27 cellular contexts compared by ENCODE assay signal in the genomic region with DNA sequence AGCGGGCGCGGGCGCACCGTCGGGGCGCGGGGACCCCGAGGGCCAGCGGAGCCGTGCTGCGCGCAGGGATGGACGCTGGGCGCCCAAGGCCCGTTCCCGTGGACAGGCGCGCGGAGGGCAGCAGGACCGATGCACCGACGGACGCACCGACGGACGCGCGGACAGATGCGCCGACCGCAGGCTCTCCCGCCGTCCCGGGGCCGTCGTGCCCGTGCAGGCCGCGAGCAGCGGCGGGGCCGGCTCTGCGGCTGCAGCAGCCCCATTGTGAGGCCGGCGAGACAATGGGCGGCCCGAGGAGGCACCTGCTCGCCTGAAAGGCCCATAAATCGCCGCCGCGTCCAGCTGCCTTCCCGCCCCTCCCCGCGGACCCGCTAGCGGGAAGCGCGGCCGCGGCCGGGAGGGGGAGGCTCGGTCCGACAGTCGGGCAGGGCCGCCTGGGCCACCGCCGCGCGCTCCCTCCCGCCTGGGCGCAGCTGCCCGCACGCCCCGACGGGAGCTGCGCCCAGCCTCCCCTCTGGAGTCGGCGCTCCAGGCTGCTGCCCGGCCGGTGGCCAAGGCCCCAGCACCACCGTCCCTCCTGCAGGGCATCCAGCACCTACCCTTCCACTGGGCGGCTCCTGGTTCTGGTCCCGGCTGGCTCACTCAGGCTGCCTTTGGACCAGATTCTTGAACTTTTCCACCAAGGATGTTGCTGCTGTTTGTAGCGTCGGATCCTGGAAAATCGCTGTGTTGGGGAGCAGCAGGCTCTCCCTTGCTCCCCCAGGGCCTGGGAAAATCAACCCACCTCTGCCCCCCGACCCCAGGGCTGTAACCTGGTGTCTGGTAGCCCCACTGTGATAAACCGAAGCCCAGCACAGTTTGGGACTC. TPM values are rescaled to one million over a fixed set of nuclear protein-coding genes. Genes with fewer than 3 reads are reported as not detected.
DNase-seq lines count a peak whose midpoint lies in the region; ATAC-seq, FAIRE-seq and TF ChIP-seq lines count a peak whose summit lies in the region.
"Had no signal": no experiment of that assay in that cellular context is flagged by ENCODE, and none has a peak within 500 bp of the region (broad histone marks: within the 10 kb centered on the region; RNA-seq: fewer than 3 reads in every experiment).

No MANE protein-coding gene starts in this region.

- no peaks in the 10 kb centered on the region for H3K4me1 ChIP-seq in endothelial cell of umbilical vein (ENCODE audit: control insufficient read depth, extremely low read depth, insufficient read depth, low read length)
- H3K4me1 ChIP-seq: gastroesophageal sphincter, psoas muscle had no signal

- TF ChIP-seq CTCF in natural killer cell (IDR thresholded peaks at IDR 0.05) (no peak), endothelial cell of umbilical vein (IDR thresholded peaks at IDR 0.05; ENCODE audit: extremely low read depth in 1 of 2, insufficient read depth in 1 of 2, low read depth in 1 of 2, low read length in 2 of 2) (no peak), osteocyte (IDR thresholded peaks at IDR 0.05) (no peak)

- H3K79me2 ChIP-seq in endothelial cell of umbilical vein (ENCODE audit: control insufficient read depth, insufficient read depth, low read length), result no peaks in the 10 kb centered on the region

- H3K9me3 Mint-ChIP-seq in natural killer cell (no peaks in the 10 kb centered on the region), osteocyte (ENCODE audit: unreplicated experiment) (no peaks in the 10 kb centered on the region)
- H3K9me3 Mint-ChIP-seq in natural killer cell treated with Interleukin-12 subunit alpha and Interleukin-12 subunit beta and Interleukin-15 and Interleukin-18, amount 100 ng/mL, for 72 hours, result no peaks in the 10 kb centered on the region
- H3K9me3 Mint-ChIP-seq: activated naive CD4-positive, alpha-beta T cell treated with anti-CD3 and anti-CD28 coated beads, Interleukin-2, amount 10 ng/mL, durations not matched to agents 7 days and 5 days; activated T-helper 17 cell treated with anti-CD3 and anti-CD28 coated beads, Interleukin-2, amount 50 U/mL, for 72 hours; memory B cell had no signal

- intact Hi-C loops in natural killer cell (cut with micrococcal nuclease) (no loop called here), endothelial cell of umbilical vein (cut with micrococcal nuclease) (no loop called here)

- H2AFZ ChIP-seq in endothelial cell of umbilical vein (ENCODE audit: low read depth, low read length), result no peak overlapping the region

- no peaks in the 10 kb centered on the region for H3K36me3 ChIP-seq in endothelial cell of umbilical vein (ENCODE audit: control insufficient read depth in 2 of 2, extremely low read depth in 1 of 2, insufficient read depth in 2 of 2, low read length in 2 of 2)
- H3K36me3 ChIP-seq: gastroesophageal sphincter, left lung had no signal

- POLR2A ChIA-PET in endothelial cell of umbilical vein (lab: Charles Lee), result no interaction called here

- CTCF ChIA-PET in endothelial cell of umbilical vein (lab: Charles Lee), result interaction anchor here (1.7 kb wide), 1 partner anchor 336 kb away, joined by 5 read pairs; no protein-coding TSS in a partner anchor

- H3K4me3 ChIP-seq in endothelial cell of umbilical vein (replicated peaks in 1 of 3; ENCODE audit: insufficient read depth in 1 of 3, low read depth in 1 of 3, low read length in 3 of 3), result no peak overlapping the region
- H3K4me3 ChIP-seq: gastroesophageal sphincter, left lung, psoas muscle had no signal

- no TSS peak for BruUV-seq in endothelial cell of umbilical vein (replicated peaks; lab: Mats Ljungman, UMichigan)

- H3K36me3 Mint-ChIP-seq in natural killer cell (no peaks in the 10 kb centered on the region), osteocyte (ENCODE audit: unreplicated experiment) (no peaks in the 10 kb centered on the region)
- H3K36me3 Mint-ChIP-seq in natural killer cell treated with Interleukin-12 subunit alpha and Interleukin-12 subunit beta and Interleukin-15 and Interleukin-18, amount 100 ng/mL, for 72 hours, result no peaks in the 10 kb centered on the region
- H3K36me3 Mint-ChIP-seq: activated naive CD4-positive, alpha-beta T cell treated with anti-CD3 and anti-CD28 coated beads, Interleukin-2, amount 10 ng/mL, durations not matched to agents 7 days and 5 days; CD4-positive, CD25-positive, alpha-beta regulatory T cell; memory B cell had no signal

- ATAC-seq in natural killer cell (no peak), esophagus mucosa (no peak)
- ATAC-seq in natural killer cell treated with Interleukin-12 subunit alpha and Interleukin-12 subunit beta and Interleukin-15 and Interleukin-18, amount 100 ng/mL, for 72 hours, result no peak
- ATAC-seq: activated CD4-positive, alpha-beta T cell treated with anti-CD3 and anti-CD28 coated beads for 36 hours; activated T-helper 17 cell treated with anti-CD3 and anti-CD28 coated beads, Interleukin-2, amount 50 U/mL, for 72 hours; gastroesophageal sphincter; left lung; psoas muscle had no signal

- no peaks in the 10 kb centered on the region for H3K9me1 ChIP-seq in endothelial cell of umbilical vein (replicated peaks; ENCODE audit: control insufficient read depth, extremely low read depth, insufficient read depth, low read length)

- H3K27ac ChIP-seq in endothelial cell of umbilical vein (ENCODE audit: insufficient read depth, low read depth, low read length), result no peak overlapping the region
- H3K27ac ChIP-seq: gastroesophageal sphincter, HL-60, KMS-11, left lung, psoas muscle had no signal

- no peaks in the 10 kb centered on the region for H4K20me1 ChIP-seq in endothelial cell of umbilical vein (replicated peaks; ENCODE audit: control insufficient read depth, extremely low read depth, insufficient read depth, low read length)

- no peak for TF ChIP-seq POLR2A in endothelial cell of umbilical vein (IDR thresholded peaks at IDR 0.05; ENCODE audit: low read depth, low read length)

- H3K4me2 ChIP-seq in endothelial cell of umbilical vein (ENCODE audit: insufficient read depth, low read length), result no peak overlapping the region
- H3K4me2 ChIP-seq: KMS-11 had no signal

- H3K9me3 ChIP-seq in endothelial cell of umbilical vein (replicated peaks; ENCODE audit: control insufficient read depth, insufficient read depth, low read length), result no peaks in the 10 kb centered on the region
- H3K9me3 ChIP-seq: left lung, psoas muscle had no signal

- H3K27ac Mint-ChIP-seq in natural killer cell (no peak overlapping the region), osteocyte (ENCODE audit: unreplicated experiment) (no peak overlapping the region)
- no peak overlapping the region for H3K27ac Mint-ChIP-seq in natural killer cell treated with Interleukin-12 subunit alpha and Interleukin-12 subunit beta and Interleukin-15 and Interleukin-18, amount 100 ng/mL, for 72 hours
- H3K27ac Mint-ChIP-seq: activated CD4-positive, alpha-beta T cell treated with anti-CD3 and anti-CD28 coated beads for 36 hours; activated naive CD4-positive, alpha-beta T cell treated with anti-CD3 and anti-CD28 coated beads, Interleukin-2, amount 10 ng/mL, durations not matched to agents 7 days and 5 days; activated T-helper 17 cell treated with anti-CD3 and anti-CD28 coated beads, Interleukin-2, amount 50 U/mL, for 72 hours; CD4-positive, CD25-positive, alpha-beta regulatory T cell; memory B cell had no signal

- dilution Hi-C loops in endothelial cell of umbilical vein (cut with MboI; ENCODE audit: extremely low pct_ligation_motif_present, low sequenced_read_pairs), result no loop called here

- H3K4me1 Mint-ChIP-seq in natural killer cell (peaks cover 29 to 34% of the 10 kb centered on the region in 2 donors), osteocyte (ENCODE audit: unreplicated experiment) (peaks cover 19% of the 10 kb centered on the region)
- H3K4me1 Mint-ChIP-seq in natural killer cell treated with Interleukin-12 subunit alpha and Interleukin-12 subunit beta and Interleukin-15 and Interleukin-18, amount 100 ng/mL, for 72 hours (ENCODE audit: low read depth in 2 of 2), result peaks cover 11 to 17% of the 10 kb centered on the region in 2 donors
- H3K4me1 Mint-ChIP-seq: activated CD4-positive, alpha-beta T cell treated with anti-CD3 and anti-CD28 coated beads for 36 hours; activated T-helper 17 cell treated with anti-CD3 and anti-CD28 coated beads, Interleukin-2, amount 50 U/mL, for 72 hours had no signal

- peaks cover 45 to 48% of the 10 kb centered on the region in 2 experiments for H3K27me3 ChIP-seq in endothelial cell of umbilical vein (ENCODE audit: control insufficient read depth in 2 of 2, insufficient read depth in 2 of 2, low read length in 2 of 2)

- peak overlapping the region; percentile 56 for H3K4me3 Mint-ChIP-seq in natural killer cell
- H3K4me3 Mint-ChIP-seq in natural killer cell treated with Interleukin-12 subunit alpha and Interleukin-12 subunit beta and Interleukin-15 and Interleukin-18, amount 100 ng/mL, for 72 hours, result no peak overlapping the region
- no peak overlapping the region for H3K4me3 Mint-ChIP-seq in osteocyte (ENCODE audit: unreplicated experiment)
- H3K4me3 Mint-ChIP-seq: activated CD4-positive, alpha-beta T cell treated with anti-CD3 and anti-CD28 coated beads for 36 hours; activated naive CD4-positive, alpha-beta T cell treated with anti-CD3 and anti-CD28 coated beads, Interleukin-2, amount 10 ng/mL, durations not matched to agents 7 days and 5 days; activated T-helper 17 cell treated with anti-CD3 and anti-CD28 coated beads, Interleukin-2, amount 50 U/mL, for 72 hours; CD4-positive, CD25-positive, alpha-beta regulatory T cell; memory B cell had no signal

- H3K9ac ChIP-seq in endothelial cell of umbilical vein (replicated peaks; ENCODE audit: extremely low read depth, insufficient read depth, low read length), result no peak overlapping the region
- H3K9ac ChIP-seq: KMS-11 had no signal

- no peak for FAIRE-seq in endothelial cell of umbilical vein (lab: Jason Lieb, UNC)
- FAIRE-seq: D721Med, H54 had no signal

- H3K27me3 Mint-ChIP-seq in natural killer cell (ENCODE audit: low read depth in 2 of 2), result peaks cover 36 to 47% of the 10 kb centered on the region in 2 donors
- peaks cover 21 to 36% of the 10 kb centered on the region in 2 donors for H3K27me3 Mint-ChIP-seq in natural killer cell treated with Interleukin-12 subunit alpha and Interleukin-12 subunit beta and Interleukin-15 and Interleukin-18, amount 100 ng/mL, for 72 hours
- peaks cover 9% of the 10 kb centered on the region for H3K27me3 Mint-ChIP-seq in osteocyte (ENCODE audit: unreplicated experiment)

- DNase-seq in natural killer cell (no peak), endothelial cell of umbilical vein (ENCODE audit: low read depth, low spot score) (no peak), midbrain (lab: John Stamatoyannopoulos, UW) (peak; percentile 19), osteocyte (ENCODE audit: extremely low spot score, unreplicated experiment) (no peak), NCI-H2029 (lab: John Stamatoyannopoulos, UW) (no peak), GM19238 (ENCODE audit: insufficient read length, low spot score) (no peak)
- no peak for DNase-seq in natural killer cell treated with Interleukin-12 subunit alpha and Interleukin-12 subunit beta and Interleukin-15 and Interleukin-18, amount 100 ng/mL, for 72 hours (ENCODE audit: low spot score)
- DNase-seq: activated CD4-positive, alpha-beta T cell treated with anti-CD3 and anti-CD28 coated beads for 36 hours; activated naive CD4-positive, alpha-beta T cell treated with anti-CD3 and anti-CD28 coated beads, Interleukin-2, amount 10 ng/mL, durations not matched to agents 7 days and 5 days; CD4-positive, CD25-positive, alpha-beta regulatory T cell; cerebellar nuclear complex; left lung; NCI-H1417; NCI-H2081; NCI-H345; NCI-H69; psoas muscle; SIG-M5; stimulated activated CD4-positive, alpha-beta T cell treated with anti-CD3 and anti-CD28 coated beads, Interleukin-4, amount 100 ng/mL, for 24 hours had no signal

RNA-seq across cellular contexts. Expression of gene CDKN1C, which starts 15.8 kb away (rescaled TPM):
- total RNA-seq in natural killer cell (10 to 100 TPM in 1 of 3 donors, 1 to 10 TPM in 2; 2.6 to 27.9 (median 6.3) TPM), endothelial cell of umbilical vein (5.2 and 9.0 TPM in 2 replicates), osteocyte (18.1 and 19.2 TPM in 2 replicates), esophagus mucosa (3.5 TPM)
- 1 to 10 TPM; 1.2 to 2.0 TPM for total RNA-seq in natural killer cell treated with Interleukin-12 subunit alpha and Interleukin-12 subunit beta and Interleukin-15 and Interleukin-18, amount 100 ng/mL, for 72 hours
- 4.1 and 6.6 TPM in 2 replicates for polyA plus RNA-seq in endothelial cell of umbilical vein
- polyA plus RNA-seq in endothelial cell of umbilical vein (2011; cell fraction: cytosol; rRNA removed), result 1.6 and 2.5 TPM in 2 replicates
- polyA plus RNA-seq in endothelial cell of umbilical vein (2011; cell fraction: nucleus; rRNA removed), result 1.9 TPM in 2 replicates
- polyA plus RNA-seq in endothelial cell of umbilical vein (2012), result 0.99 and 2.3 TPM in 2 replicates
- polyA minus RNA-seq in endothelial cell of umbilical vein, result 1.4 and 2.4 TPM in 2 replicates
- polyA minus RNA-seq in endothelial cell of umbilical vein (2011; cell fraction: cytosol; rRNA and poly(A)+ RNA removed), result 55.3 TPM
- 0.63 and 2.2 TPM in 2 replicates for polyA minus RNA-seq in endothelial cell of umbilical vein (2011; cell fraction: nucleus; rRNA and poly(A)+ RNA removed)

RNA-seq across cellular contexts. Expression of gene PHLDA2, which starts 59.4 kb away (rescaled TPM):
- total RNA-seq in natural killer cell, result 1 to 10 TPM in 2 of 3 donors, under 1 TPM in 1; 0.79 to 3.2 (median 2.2) TPM
- 1 to 10 TPM; 3.0 to 4.5 TPM for total RNA-seq in natural killer cell treated with Interleukin-12 subunit alpha and Interleukin-12 subunit beta and Interleukin-15 and Interleukin-18, amount 100 ng/mL, for 72 hours
- 44.5 and 51.5 TPM in 2 replicates for total RNA-seq in endothelial cell of umbilical vein
- polyA plus RNA-seq in endothelial cell of umbilical vein, result 38.5 and 45.6 TPM in 2 replicates
- 20.7 and 42.6 TPM in 2 replicates for polyA plus RNA-seq in endothelial cell of umbilical vein (2011; cell fraction: cytosol; rRNA removed)
- 9.4 and 13.0 TPM in 2 replicates for polyA plus RNA-seq in endothelial cell of umbilical vein (2011; cell fraction: nucleus; rRNA removed)
- 36.8 and 57.9 TPM in 2 replicates for polyA plus RNA-seq in endothelial cell of umbilical vein (2012)
- polyA minus RNA-seq in endothelial cell of umbilical vein, result 3.8 and 5.2 TPM in 2 replicates
- polyA minus RNA-seq in endothelial cell of umbilical vein (2011; cell fraction: cytosol; rRNA and poly(A)+ RNA removed), result 76.2 TPM
- 4.0 and 13.1 TPM in 2 replicates for polyA minus RNA-seq in endothelial cell of umbilical vein (2011; cell fraction: nucleus; rRNA and poly(A)+ RNA removed)
- 89.6 and 96.1 TPM in 2 replicates for total RNA-seq in osteocyte
- total RNA-seq in esophagus mucosa, result 45.0 TPM
